34 cellular contexts compared by ENCODE assay signal in genomic region chr10:97079157-97079435, GRCh38.
"Had no signal": no experiment of that assay in that cellular context is flagged by ENCODE, and none has a peak within 500 bp of the region (broad histone marks: within the 10 kb centered on the region; RNA-seq: fewer than 3 reads in every experiment).

No MANE protein-coding gene starts in this region.

- H3K36me3 ChIP-seq: MG63 had no signal

- H3K9me3 ChIP-seq: MG63 had no signal

- H3K4me3 ChIP-seq: MG63 had no signal

- DNase-seq: Karpas-422, Kasumi-1, MG63, MM.1S, MV-4-11, NCI-H1048, NCI-H1092, NCI-H1092 treated with DMSO at 0.1 percent for 48 hours, NCI-H1105, NCI-H1105 treated with DMSO at 0.1 percent for 48 hours, NCI-H1417, NCI-H1417 treated with DMSO at 0.1 percent for 48 hours, NCI-H1436, NCI-H1436 treated with DMSO at 0.1 percent for 48 hours, NCI-H146, NCI-H1694, NCI-H1694 treated with DMSO at 0.1 percent for 48 hours, NCI-H187, NCI-H187 treated with DMSO at 0.1 percent for 48 hours, NCI-H1930, NCI-H2029, NCI-H2029 treated with DMSO at 0.1 percent for 48 hours, NCI-H2081, NCI-H2081 treated with DMSO at 0.1 percent for 48 hours, NCI-H2107, NCI-H2171, NCI-H2171 treated with DMSO at 0.1 percent for 48 hours, NCI-H2227 treated with DMSO at 0.1 percent for 48 hours, NCI-H226, NCI-H345, NCI-H446, NCI-H446 treated with DMSO at 0.1 percent for 48 hours, NCI-H510A had no signal

- H3K27me3 ChIP-seq: MG63 had no signal

- H3K27ac ChIP-seq: KMS-11 had no signal
